Comparison of ENCODE assay signal across 8 cellular contexts in genomic region chr3:107064445-107065060, GRCh38.
DNase-seq lines count a peak whose midpoint lies in the region; ATAC-seq, FAIRE-seq and TF ChIP-seq lines count a peak whose summit lies in the region.

No MANE protein-coding gene starts in this region.

- ATAC-seq in GM18502 (IDR thresholded peaks at IDR 0.05; ENCODE audit: poor library complexity, unreplicated experiment) (peak; percentile 92), HG02885 (IDR thresholded peaks at IDR 0.05; ENCODE audit: poor library complexity, unreplicated experiment) (peak; percentile 94)

- in situ Hi-C loops in astrocyte of the spinal cord (cut with HindIII; ENCODE audit: low sequenced_read_pairs) = no loop called here

- DNase-seq in NCI-H1436 (lab: John Stamatoyannopoulos, UW) = peak; percentile 86
- DNase-seq in T-helper 1 cell = peak in 4 of 5 donors; percentile 13 to 53 (median 33)
- DNase-seq in astrocyte of the spinal cord (ENCODE audit: low read depth, low spot score) = peak; percentile 87
- DNase-seq in iPS DF 4.7 (ENCODE audit: extremely low read depth, low spot score) = peak; percentile 88
- peak; percentile 62 for DNase-seq in smooth muscle cell of the brain vasculature (ENCODE audit: low read depth, low spot score)

- H3K4me3 ChIP-seq in astrocyte of the spinal cord (ENCODE audit: low read depth, low read length) = no peak overlapping the region

- peak; percentile 91 for FAIRE-seq in A204.1 (lab: Jason Lieb, UNC)

- peak; percentile 81 for TF ChIP-seq CTCF in astrocyte of the spinal cord (IDR thresholded peaks at IDR 0.05; ENCODE audit: low read depth, low read length)

Comparison
In these comparisons a context has a peak if more than half of its experiments do, and no peak if none do; other contexts are left out.
1. DNase-seq: peak in every context shown above with its lines; median percentile 88 in iPS DF 4.7; 87 in astrocyte of the spinal cord; 86 in NCI-H1436; 62 in smooth muscle cell of the brain vasculature; 33 in T-helper 1 cell.